ENCODE assay signal across 18 cellular contexts in the genomic region with DNA sequence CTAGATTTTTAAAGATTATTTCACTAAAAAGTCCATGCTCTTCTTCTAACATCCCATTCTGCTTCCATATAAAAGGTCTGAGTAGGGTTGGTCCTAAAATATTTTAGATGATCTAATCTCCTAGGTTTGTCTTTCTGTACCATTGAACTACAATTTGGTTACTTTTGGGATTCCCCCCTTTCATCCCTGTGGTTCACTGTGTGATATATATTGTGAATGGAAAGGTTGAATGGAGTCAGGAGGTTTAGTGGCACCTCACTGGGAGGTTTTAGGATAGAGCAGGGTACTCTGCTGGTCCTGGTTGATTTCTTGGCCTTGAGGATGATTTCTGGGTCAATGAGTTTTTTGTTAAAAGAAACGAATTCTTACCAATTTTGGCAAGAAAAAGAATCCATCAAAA. TPM values are rescaled to one million over a fixed set of nuclear protein-coding genes. Genes with fewer than 3 reads are reported as not detected.
DNase-seq lines count a peak whose midpoint lies in the region; ATAC-seq and TF ChIP-seq lines count a peak whose summit lies in the region.
"Had no signal": no experiment of that assay in that cellular context is flagged by ENCODE, and none has a peak within 500 bp of the region (broad histone marks: within the 10 kb centered on the region; RNA-seq: fewer than 3 reads in every experiment).

No MANE protein-coding gene starts in this region.

- no peak overlapping the region for H3K27ac ChIP-seq in left lung
- H3K27ac ChIP-seq in naive thymus-derived CD4-positive, alpha-beta T cell (ENCODE audit: low read depth, low read length), result no peak overlapping the region
- H3K27ac ChIP-seq: 22Rv1; A549; BLaER1 treated with 17β-estradiol and CSF1 and Interleukin-3, amounts not matched to agents 10 nM and 100 nM; C4-2B had no signal

- no peak for DNase-seq in activated naive CD8-positive, alpha-beta T cell treated with anti-CD3 and anti-CD28 coated beads, Interleukin-2, amount 50 U/mL, for 24 hours
- no peak for DNase-seq in activated naive CD8-positive, alpha-beta T cell treated with anti-CD3 and anti-CD28 coated beads for 36 hours
- no peak for DNase-seq in stimulated activated effector memory CD8-positive, alpha-beta T cell treated with anti-CD3 and anti-CD28 coated beads, Interleukin-12 subunit alpha, Interleukin-12 subunit beta, amount 100 ng/mL, for 72 hours (ENCODE audit: low spot score in 2 of 2)
- DNase-seq in left lung, result no peak
- DNase-seq in naive thymus-derived CD4-positive, alpha-beta T cell, result no peak
- DNase-seq: AML-193; Caco-2; Calu3; CD4-positive, alpha-beta T cell; CD8-positive, alpha-beta T cell; DMS79 treated with DMSO at 0.1 percent for 48 hours; GF-D8 had no signal

- TF ChIP-seq CTCF in left lung (IDR thresholded peaks at IDR 0.05), result no peak

- H3K27me3 ChIP-seq in left lung, result no peaks in the 10 kb centered on the region
- no peaks in the 10 kb centered on the region for H3K27me3 ChIP-seq in naive thymus-derived CD4-positive, alpha-beta T cell (ENCODE audit: control insufficient read depth in 2 of 2, insufficient read depth in 2 of 2, low read length in 2 of 2)
- H3K27me3 ChIP-seq: BLaER1 treated with 17β-estradiol and CSF1 and Interleukin-3, amounts not matched to agents 10 nM and 100 nM had no signal

- H3K9me3 ChIP-seq in left lung, result peaks cover 0 to 16% of the 10 kb centered on the region in 2 donors
- peaks cover 0 to 17% (median under 1%) of the 10 kb centered on the region in 3 experiments for H3K9me3 ChIP-seq in naive thymus-derived CD4-positive, alpha-beta T cell (ENCODE audit: control insufficient read depth in 2 of 3, low read length in 3 of 3)
- H3K9me3 ChIP-seq: A549, Caco-2 had no signal

- no peak overlapping the region for H3K4me3 ChIP-seq in left lung
- H3K4me3 ChIP-seq in naive thymus-derived CD4-positive, alpha-beta T cell (ENCODE audit: low read length), result no peak overlapping the region
- H3K4me3 ChIP-seq: A549; BLaER1 treated with 17β-estradiol and CSF1 and Interleukin-3, amounts not matched to agents 10 nM and 100 nM had no signal

- H3K36me3 ChIP-seq in left lung, result no peaks in the 10 kb centered on the region
- peaks cover 0 to 14% (median 0%) of the 10 kb centered on the region in 3 experiments for H3K36me3 ChIP-seq in naive thymus-derived CD4-positive, alpha-beta T cell (ENCODE audit: control insufficient read depth in 2 of 3, insufficient read depth in 3 of 3, low read length in 3 of 3)
- H3K36me3 ChIP-seq: BLaER1 treated with 17β-estradiol and CSF1 and Interleukin-3, amounts not matched to agents 10 nM and 100 nM had no signal

- H3K4me1 ChIP-seq in left lung, result no peaks in the 10 kb centered on the region
- H3K4me1 ChIP-seq in naive thymus-derived CD4-positive, alpha-beta T cell (ENCODE audit: control insufficient read depth in 2 of 2, insufficient read depth in 2 of 2, low read length in 2 of 2), result no peaks in the 10 kb centered on the region
- H3K4me1 ChIP-seq: A549 had no signal

- POLR2A ChIA-PET in naive thymus-derived CD4-positive, alpha-beta T cell (lab: Charles Lee), result no interaction called here

- intact Hi-C loops in left lung (cut with DNase I), result no loop called here
- intact Hi-C loops in naive thymus-derived CD4-positive, alpha-beta T cell (cut with micrococcal nuclease), result no loop called here

- H3K4me1 Mint-ChIP-seq in activated naive CD8-positive, alpha-beta T cell treated with anti-CD3 and anti-CD28 coated beads, Interleukin-2, amount 50 U/mL, for 24 hours, result peaks cover 15% of the 10 kb centered on the region
- peaks cover 10% of the 10 kb centered on the region for H3K4me1 Mint-ChIP-seq in activated naive CD8-positive, alpha-beta T cell treated with anti-CD3 and anti-CD28 coated beads for 36 hours
- peaks cover 1% of the 10 kb centered on the region for H3K4me1 Mint-ChIP-seq in activated T-helper 17 cell treated with anti-CD3 and anti-CD28 coated beads, Interleukin-2, amount 50 U/mL, for 72 hours
- H3K4me1 Mint-ChIP-seq in stimulated activated effector memory CD8-positive, alpha-beta T cell treated with anti-CD3 and anti-CD28 coated beads, Interleukin-12 subunit alpha, Interleukin-12 subunit beta, amount 100 ng/mL, for 72 hours, result peaks cover 13% of the 10 kb centered on the region
- peaks cover 9 to 44% (median 27%) of the 10 kb centered on the region in 7 donors for H3K4me1 Mint-ChIP-seq in naive thymus-derived CD4-positive, alpha-beta T cell

- peaks cover 4% of the 10 kb centered on the region for H3K36me3 Mint-ChIP-seq in activated naive CD8-positive, alpha-beta T cell treated with anti-CD3 and anti-CD28 coated beads, Interleukin-2, amount 50 U/mL, for 24 hours (ENCODE audit: low read depth)
- peaks cover 14% of the 10 kb centered on the region for H3K36me3 Mint-ChIP-seq in activated naive CD8-positive, alpha-beta T cell treated with anti-CD3 and anti-CD28 coated beads for 36 hours
- no peaks in the 10 kb centered on the region for H3K36me3 Mint-ChIP-seq in activated T-helper 17 cell treated with anti-CD3 and anti-CD28 coated beads, Interleukin-2, amount 50 U/mL, for 72 hours (ENCODE audit: low read depth)
- no peaks in the 10 kb centered on the region for H3K36me3 Mint-ChIP-seq in stimulated activated effector memory CD8-positive, alpha-beta T cell treated with anti-CD3 and anti-CD28 coated beads, Interleukin-12 subunit alpha, Interleukin-12 subunit beta, amount 100 ng/mL, for 72 hours
- H3K36me3 Mint-ChIP-seq in naive thymus-derived CD4-positive, alpha-beta T cell, result peaks cover 10 to 30% (median 25%) of the 10 kb centered on the region in 5 donors

- no peak overlapping the region for H3K27ac Mint-ChIP-seq in activated naive CD8-positive, alpha-beta T cell treated with anti-CD3 and anti-CD28 coated beads, Interleukin-2, amount 50 U/mL, for 24 hours
- H3K27ac Mint-ChIP-seq in activated naive CD8-positive, alpha-beta T cell treated with anti-CD3 and anti-CD28 coated beads for 36 hours, result no peak overlapping the region
- H3K27ac Mint-ChIP-seq in activated T-helper 17 cell treated with anti-CD3 and anti-CD28 coated beads, Interleukin-2, amount 50 U/mL, for 72 hours, result no peak overlapping the region
- H3K27ac Mint-ChIP-seq in stimulated activated effector memory CD8-positive, alpha-beta T cell treated with anti-CD3 and anti-CD28 coated beads, Interleukin-12 subunit alpha, Interleukin-12 subunit beta, amount 100 ng/mL, for 72 hours, result peak overlapping the region; percentile 70
- H3K27ac Mint-ChIP-seq in naive thymus-derived CD4-positive, alpha-beta T cell, result peak overlapping the region in 1 of 9 donors; percentile 57
- H3K27ac Mint-ChIP-seq: B cell; CD4-positive, alpha-beta T cell; CD8-positive, alpha-beta T cell had no signal

- ATAC-seq in activated naive CD8-positive, alpha-beta T cell treated with anti-CD3 and anti-CD28 coated beads, Interleukin-2, amount 50 U/mL, for 24 hours, result peak; percentile 57
- ATAC-seq in activated T-helper 17 cell treated with anti-CD3 and anti-CD28 coated beads, Interleukin-2, amount 50 U/mL, for 72 hours (replicated peaks), result peak; percentile 54
- ATAC-seq in stimulated activated effector memory CD8-positive, alpha-beta T cell treated with anti-CD3 and anti-CD28 coated beads, Interleukin-12 subunit alpha, Interleukin-12 subunit beta, amount 100 ng/mL, for 72 hours, result peak; percentile 49
- no peak for ATAC-seq in left lung
- no peak for ATAC-seq in naive thymus-derived CD4-positive, alpha-beta T cell
- ATAC-seq: A549; CD8-positive, alpha-beta T cell had no signal

- CTCF ChIA-PET in naive thymus-derived CD4-positive, alpha-beta T cell (lab: Charles Lee), result no interaction called here

- no peak overlapping the region for H3K4me3 Mint-ChIP-seq in activated naive CD8-positive, alpha-beta T cell treated with anti-CD3 and anti-CD28 coated beads, Interleukin-2, amount 50 U/mL, for 24 hours
- no peak overlapping the region for H3K4me3 Mint-ChIP-seq in activated naive CD8-positive, alpha-beta T cell treated with anti-CD3 and anti-CD28 coated beads for 36 hours
- H3K4me3 Mint-ChIP-seq in activated T-helper 17 cell treated with anti-CD3 and anti-CD28 coated beads, Interleukin-2, amount 50 U/mL, for 72 hours, result no peak overlapping the region
- H3K4me3 Mint-ChIP-seq in stimulated activated effector memory CD8-positive, alpha-beta T cell treated with anti-CD3 and anti-CD28 coated beads, Interleukin-12 subunit alpha, Interleukin-12 subunit beta, amount 100 ng/mL, for 72 hours, result no peak overlapping the region
- peak overlapping the region in 1 of 10 donors; percentile 12 for H3K4me3 Mint-ChIP-seq in naive thymus-derived CD4-positive, alpha-beta T cell
- H3K4me3 Mint-ChIP-seq: B cell; CD4-positive, alpha-beta T cell; CD8-positive, alpha-beta T cell had no signal

- peaks cover 11% of the 10 kb centered on the region for H3K9me3 Mint-ChIP-seq in activated naive CD8-positive, alpha-beta T cell treated with anti-CD3 and anti-CD28 coated beads, Interleukin-2, amount 50 U/mL, for 24 hours
- peaks cover 13% of the 10 kb centered on the region for H3K9me3 Mint-ChIP-seq in activated naive CD8-positive, alpha-beta T cell treated with anti-CD3 and anti-CD28 coated beads for 36 hours
- peaks cover 10% of the 10 kb centered on the region for H3K9me3 Mint-ChIP-seq in activated T-helper 17 cell treated with anti-CD3 and anti-CD28 coated beads, Interleukin-2, amount 50 U/mL, for 72 hours
- peaks cover 10% of the 10 kb centered on the region for H3K9me3 Mint-ChIP-seq in stimulated activated effector memory CD8-positive, alpha-beta T cell treated with anti-CD3 and anti-CD28 coated beads, Interleukin-12 subunit alpha, Interleukin-12 subunit beta, amount 100 ng/mL, for 72 hours
- peaks cover 0 to 17% (median 8%) of the 10 kb centered on the region in 11 donors for H3K9me3 Mint-ChIP-seq in naive thymus-derived CD4-positive, alpha-beta T cell

- H3K27me3 Mint-ChIP-seq in activated naive CD8-positive, alpha-beta T cell treated with anti-CD3 and anti-CD28 coated beads, Interleukin-2, amount 50 U/mL, for 24 hours, result no peaks in the 10 kb centered on the region
- H3K27me3 Mint-ChIP-seq in activated naive CD8-positive, alpha-beta T cell treated with anti-CD3 and anti-CD28 coated beads for 36 hours, result no peaks in the 10 kb centered on the region
- H3K27me3 Mint-ChIP-seq in activated T-helper 17 cell treated with anti-CD3 and anti-CD28 coated beads, Interleukin-2, amount 50 U/mL, for 72 hours, result no peaks in the 10 kb centered on the region
- no peaks in the 10 kb centered on the region for H3K27me3 Mint-ChIP-seq in naive thymus-derived CD4-positive, alpha-beta T cell
- H3K27me3 Mint-ChIP-seq: B cell; CD4-positive, alpha-beta T cell had no signal

RNA-seq across cellular contexts. Expression of a gene that starts 29.5 kb away (rescaled TPM):
- 1 to 10 TPM; 2.7 to 2.9 TPM for total RNA-seq in activated naive CD8-positive, alpha-beta T cell treated with anti-CD3 and anti-CD28 coated beads for 36 hours
- total RNA-seq in activated T-helper 17 cell treated with anti-CD3 and anti-CD28 coated beads, Interleukin-2, amount 50 U/mL, for 72 hours, result 1 to 10 TPM; 2.4 to 3.9 TPM
- 10 to 100 TPM in 1 of 2 donors, 1 to 10 TPM in 1; 7.2 to 10.9 TPM for total RNA-seq in left lung
- total RNA-seq in naive thymus-derived CD4-positive, alpha-beta T cell, result 10 to 100 TPM in 4 of 5 experiments, 1 to 10 TPM in 1; 7.6 to 21.4 (median 18.3) TPM
- 10 to 100 TPM; 14.9 to 21.3 TPM for polyA plus RNA-seq in naive thymus-derived CD4-positive, alpha-beta T cell

Comparison
In these comparisons a context has a peak if more than half of its experiments do, and no peak if none do; other contexts are left out.
1. ATAC-seq: peak in activated naive CD8-positive, alpha-beta T cell treated with anti-CD3 and anti-CD28 coated beads, Interleukin-2, amount 50 U/mL, for 24 hours (single experiment), activated T-helper 17 cell treated with anti-CD3 and anti-CD28 coated beads, Interleukin-2, amount 50 U/mL, for 72 hours (single experiment) and stimulated activated effector memory CD8-positive, alpha-beta T cell treated with anti-CD3 and anti-CD28 coated beads, Interleukin-12 subunit alpha, Interleukin-12 subunit beta, amount 100 ng/mL, for 72 hours (single experiment); none in left lung (single experiment) and naive thymus-derived CD4-positive, alpha-beta T cell (single experiment).